Comparison of ENCODE assay signal across 8 cellular contexts in the genomic region with DNA sequence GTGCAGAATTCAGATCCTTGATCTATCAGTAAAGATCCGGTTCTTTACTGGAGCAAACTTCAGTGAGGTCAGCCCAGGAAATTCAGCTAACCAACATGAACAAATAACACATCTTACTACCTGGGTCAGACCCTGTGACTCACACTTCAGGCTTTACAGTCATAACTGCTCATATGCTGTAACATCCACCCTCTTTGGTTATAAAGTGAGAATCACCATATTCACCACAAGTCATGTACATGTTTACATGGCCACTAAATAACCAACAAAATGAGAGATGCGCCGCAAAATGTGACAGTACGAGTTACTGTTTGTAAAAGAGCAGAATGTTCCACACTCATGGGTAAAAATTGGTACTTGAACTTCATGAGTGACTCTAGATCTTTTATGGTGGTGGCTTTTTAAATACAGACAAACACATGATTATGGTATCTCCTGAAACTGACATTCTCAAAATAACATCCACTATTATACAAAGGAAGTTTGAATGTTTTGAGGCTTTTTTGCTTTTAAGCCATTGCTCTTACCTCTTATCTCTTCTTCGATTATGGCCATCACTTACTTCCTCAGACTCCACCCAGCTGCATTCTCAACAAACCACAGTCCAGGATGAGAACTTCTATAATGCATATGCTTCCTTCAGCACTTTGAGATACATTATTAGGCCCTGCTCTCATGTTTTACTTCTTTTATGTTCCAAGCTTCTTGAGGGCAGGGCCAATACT.
A peak's percentile ranks its signal among the peaks of the same experiment; 100 is the strongest.
DNase-seq lines count a peak whose midpoint lies in the region; ATAC-seq lines count a peak whose summit lies in the region.

No MANE protein-coding gene starts in this region.

- no peak overlapping the region for H3K4me3 Mint-ChIP-seq in CD4-positive, CD25-positive, alpha-beta regulatory T cell

- peak overlapping the region in 1 of 3 donors; percentile 27 for H3K27ac Mint-ChIP-seq in CD4-positive, CD25-positive, alpha-beta regulatory T cell

- no peak overlapping the region for H3K4me3 ChIP-seq in CD4-positive, CD25-positive, alpha-beta regulatory T cell (ENCODE audit: low read depth, low read length)

- H3K9me3 ChIP-seq in CD4-positive, CD25-positive, alpha-beta regulatory T cell (ENCODE audit: control insufficient read depth in 2 of 2, low read length in 2 of 2): no peaks in the 10 kb centered on the region

- H3K27ac ChIP-seq in CD4-positive, CD25-positive, alpha-beta regulatory T cell (ENCODE audit: insufficient read depth, low read length, poor library complexity, severe bottlenecking): no peak overlapping the region

- H3K27me3 Mint-ChIP-seq in CD4-positive, CD25-positive, alpha-beta regulatory T cell: no peaks in the 10 kb centered on the region

- ATAC-seq in CD4-positive, CD25-positive, alpha-beta regulatory T cell (ENCODE audit: low read depth in 2 of 2): peak; percentile 90
- ATAC-seq in HG02763 (IDR thresholded peaks at IDR 0.05; ENCODE audit: unreplicated experiment): peak; percentile 58
- no peak for ATAC-seq in GM19467 (IDR thresholded peaks at IDR 0.05; ENCODE audit: unreplicated experiment)
- ATAC-seq in GM19324 (IDR thresholded peaks at IDR 0.05; ENCODE audit: low FRiP score, unreplicated experiment): no peak

- peaks cover 0 to 3% (median 0%) of the 10 kb centered on the region in 7 donors for H3K9me3 Mint-ChIP-seq in CD4-positive, CD25-positive, alpha-beta regulatory T cell

- H3K4me1 ChIP-seq in CD4-positive, CD25-positive, alpha-beta regulatory T cell (ENCODE audit: control insufficient read depth, insufficient read depth, low read length, poor library complexity, severe bottlenecking): peaks cover 3% of the 10 kb centered on the region

- H3K4me1 Mint-ChIP-seq in CD4-positive, CD25-positive, alpha-beta regulatory T cell: peaks cover 8 to 12% (median 10%) of the 10 kb centered on the region in 4 donors

- no peaks in the 10 kb centered on the region for H3K36me3 ChIP-seq in CD4-positive, CD25-positive, alpha-beta regulatory T cell (ENCODE audit: control insufficient read depth, insufficient read depth, low read length)

- no peaks in the 10 kb centered on the region for H3K27me3 ChIP-seq in CD4-positive, CD25-positive, alpha-beta regulatory T cell (ENCODE audit: control insufficient read depth, insufficient read depth, low read length)

- peak in 2 of 3 donors; percentile 19 to 69 for DNase-seq in CD4-positive, CD25-positive, alpha-beta regulatory T cell
- DNase-seq in activated CD4-positive, alpha-beta T cell treated with anti-CD3 and anti-CD28 coated beads for 4 hours: peak; percentile 30 to 31
- peak; percentile 65 for DNase-seq in glomerular visceral epithelial cell (ENCODE audit: extremely low spot score)
- no peak for DNase-seq in NCI-H146 (lab: John Stamatoyannopoulos, UW)
- no peak for DNase-seq in NOMO-1 (lab: John Stamatoyannopoulos, UW; ENCODE audit: unreplicated experiment in 2 of 2)

- no peaks in the 10 kb centered on the region for H3K36me3 Mint-ChIP-seq in CD4-positive, CD25-positive, alpha-beta regulatory T cell

Comparison
In these comparisons a context has a peak if more than half of its experiments do, and no peak if none do; other contexts are left out.
1. ATAC-seq: peak in CD4-positive, CD25-positive, alpha-beta regulatory T cell (2 of 2) and HG02763 (single experiment); none in GM19467 (single experiment) and GM19324 (single experiment).
2. DNase-seq: peak in CD4-positive, CD25-positive, alpha-beta regulatory T cell (2 of 3), activated CD4-positive, alpha-beta T cell treated with anti-CD3 and anti-CD28 coated beads for 4 hours (2 of 2) and glomerular visceral epithelial cell (single experiment); none in NCI-H146 (single experiment) and NOMO-1 (0 of 2).